In genomic region chr18:33755918-33756590, GRCh38 we compare ENCODE assay signal across 10 cellular contexts.
DNase-seq lines count a peak whose midpoint lies in the region; ATAC-seq and TF ChIP-seq lines count a peak whose summit lies in the region.
"Had no signal": no experiment of that assay in that cellular context is flagged by ENCODE, and none has a peak within 500 bp of the region (broad histone marks: within the 10 kb centered on the region; RNA-seq: fewer than 3 reads in every experiment).

No MANE protein-coding gene starts in this region.

- TF ChIP-seq CTCF in AG04449 (IDR thresholded peaks at IDR 0.05; ENCODE audit: insufficient read depth, low read length, missing control alignments), result no peak
- no peak for TF ChIP-seq CTCF in gastroesophageal sphincter (IDR thresholded peaks at IDR 0.05)

- TF ChIP-seq EP300 in gastroesophageal sphincter (IDR thresholded peaks at IDR 0.05), result no peak

- H3K27me3 ChIP-seq in gastroesophageal sphincter, result no peaks in the 10 kb centered on the region

- POLR2A ChIA-PET in AG04449 (lab: Yijun Ruan, JAX), result no interaction called here

- H3K4me3 ChIP-seq in AG04449 (ENCODE audit: low read depth, low read length) (no peak overlapping the region), gastroesophageal sphincter (no peak overlapping the region)

- no peaks in the 10 kb centered on the region for H3K9me3 ChIP-seq in gastroesophageal sphincter

- CTCF ChIA-PET in AG04449 (lab: Yijun Ruan, JAX), result interaction anchor here (1.6 kb wide), 1 partner anchor 524 kb away, joined by 4 read pairs; no protein-coding TSS in a partner anchor

- peaks cover 0 to 19% (median 0%) of the 10 kb centered on the region in 3 donors for H3K4me1 ChIP-seq in gastroesophageal sphincter

- DNase-seq in AG04449 (ENCODE audit: low read depth, low spot score) (peak; percentile 9), HK-2 (ENCODE audit: unreplicated experiment) (peak; percentile 35), SHP77 treated with DMSO at 0.1 percent for 48 hours (lab: John Stamatoyannopoulos, UW) (peak; percentile 84), NCI-H2107 treated with DMSO at 0.1 percent for 48 hours (lab: John Stamatoyannopoulos, UW; ENCODE audit: unreplicated experiment) (no peak)
- no peak for DNase-seq in activated CD8-positive, alpha-beta memory T cell treated with anti-CD3 and anti-CD28 coated beads, Interleukin-2, amount 50 U/mL, for 48 hours
- DNase-seq: DMS79 treated with DMSO at 0.1 percent for 48 hours; stimulated activated CD4-positive, alpha-beta T cell treated with anti-CD3 and anti-CD28 coated beads, Interleukin-4, amount 100 ng/mL, for 4 hours had no signal

- WGBS in gastroesophageal sphincter (ENCODE audit: low coverage in 1 of 2), 2 donors, result 11 to 15% methylated on average over 6 of the region's 6 CpGs

- no peaks in the 10 kb centered on the region for H3K36me3 ChIP-seq in gastroesophageal sphincter

- no peak for TF ChIP-seq POLR2A in gastroesophageal sphincter (IDR thresholded peaks at IDR 0.05)

- H3K27ac ChIP-seq in gastroesophageal sphincter, result no peak overlapping the region

- ATAC-seq in gastroesophageal sphincter (peak; percentile 82), GM19452 (IDR thresholded peaks at IDR 0.05; ENCODE audit: unreplicated experiment) (no peak), esophagus mucosa (no peak)

Comparison
In these comparisons a context has a peak if more than half of its experiments do, and no peak if none do; other contexts are left out.
1. DNase-seq: peak in AG04449 (single experiment), HK-2 (single experiment) and SHP77 treated with DMSO at 0.1 percent for 48 hours (single experiment); none in NCI-H2107 treated with DMSO at 0.1 percent for 48 hours (single experiment) and activated CD8-positive, alpha-beta memory T cell treated with anti-CD3 and anti-CD28 coated beads, Interleukin-2, amount 50 U/mL, for 48 hours (single experiment).